ENCODE assay signal across 1 cellular context in genomic region chr1:6613361-6614018, GRCh38.
TF ChIP-seq lines count a peak whose summit lies in the region.

PHF13 (plus strand) TSS chr1:6613731; CDS start chr1:6614067, 336 bp downstream.

TF ChIP-seq in K562, 482 proteins besides CTCF, POLR2A, EP300 and RAD21 (continued from another document and continues in another):
- TF ChIP-seq, protein P1, sequence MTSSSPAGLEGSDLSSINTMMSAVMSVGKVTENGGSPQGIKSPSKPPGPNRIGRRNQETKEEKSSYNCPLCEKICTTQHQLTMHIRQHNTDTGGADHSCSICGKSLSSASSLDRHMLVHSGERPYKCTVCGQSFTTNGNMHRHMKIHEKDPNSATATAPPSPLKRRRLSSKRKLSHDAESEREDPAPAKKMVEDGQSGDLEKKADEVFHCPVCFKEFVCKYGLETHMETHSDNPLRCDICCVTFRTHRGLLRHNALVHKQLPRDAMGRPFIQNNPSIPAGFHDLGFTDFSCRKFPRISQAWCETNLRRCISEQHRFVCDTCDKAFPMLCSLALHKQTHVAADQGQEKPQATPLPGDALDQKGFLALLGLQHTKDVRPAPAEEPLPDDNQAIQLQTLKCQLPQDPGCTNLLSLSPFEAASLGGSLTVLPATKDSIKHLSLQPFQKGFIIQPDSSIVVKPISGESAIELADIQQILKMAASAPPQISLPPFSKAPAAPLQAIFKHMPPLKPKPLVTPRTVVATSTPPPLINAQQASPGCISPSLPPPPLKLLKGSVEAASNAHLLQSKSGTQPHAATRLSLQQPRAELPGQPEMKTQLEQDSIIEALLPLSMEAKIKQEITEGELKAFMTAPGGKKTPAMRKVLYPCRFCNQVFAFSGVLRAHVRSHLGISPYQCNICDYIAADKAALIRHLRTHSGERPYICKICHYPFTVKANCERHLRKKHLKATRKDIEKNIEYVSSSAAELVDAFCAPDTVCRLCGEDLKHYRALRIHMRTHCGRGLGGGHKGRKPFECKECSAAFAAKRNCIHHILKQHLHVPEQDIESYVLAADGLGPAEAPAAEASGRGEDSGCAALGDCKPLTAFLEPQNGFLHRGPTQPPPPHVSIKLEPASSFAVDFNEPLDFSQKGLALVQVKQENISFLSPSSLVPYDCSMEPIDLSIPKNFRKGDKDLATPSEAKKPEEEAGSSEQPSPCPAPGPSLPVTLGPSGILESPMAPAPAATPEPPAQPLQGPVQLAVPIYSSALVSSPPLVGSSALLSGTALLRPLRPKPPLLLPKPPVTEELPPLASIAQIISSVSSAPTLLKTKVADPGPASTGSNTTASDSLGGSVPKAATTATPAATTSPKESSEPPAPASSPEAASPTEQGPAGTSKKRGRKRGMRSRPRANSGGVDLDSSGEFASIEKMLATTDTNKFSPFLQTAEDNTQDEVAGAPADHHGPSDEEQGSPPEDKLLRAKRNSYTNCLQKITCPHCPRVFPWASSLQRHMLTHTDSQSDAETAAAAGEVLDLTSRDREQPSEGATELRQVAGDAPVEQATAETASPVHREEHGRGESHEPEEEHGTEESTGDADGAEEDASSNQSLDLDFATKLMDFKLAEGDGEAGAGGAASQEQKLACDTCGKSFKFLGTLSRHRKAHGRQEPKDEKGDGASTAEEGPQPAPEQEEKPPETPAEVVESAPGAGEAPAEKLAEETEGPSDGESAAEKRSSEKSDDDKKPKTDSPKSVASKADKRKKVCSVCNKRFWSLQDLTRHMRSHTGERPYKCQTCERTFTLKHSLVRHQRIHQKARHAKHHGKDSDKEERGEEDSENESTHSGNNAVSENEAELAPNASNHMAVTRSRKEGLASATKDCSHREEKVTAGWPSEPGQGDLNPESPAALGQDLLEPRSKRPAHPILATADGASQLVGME (CRISPR knock-in tag; IDR thresholded peaks at IDR 0.05) = peak; percentile 35; the same call in 1 of the 2 replicates
- no peak for TF ChIP-seq FOXK2 (conservative IDR thresholded peaks at IDR 0.05 in 1 of 2, IDR thresholded peaks at IDR 0.05 in 1 of 2; ENCODE audit: low read depth in 2 of 2)
- no peak for TF ChIP-seq THAP12 (CRISPR knock-in tag; IDR thresholded peaks at IDR 0.05)
- TF ChIP-seq YY1 (IDR thresholded peaks at IDR 0.05; ENCODE audit: borderline replicate concordance in 1 of 3, control insufficient read depth in 1 of 3, extremely low read depth in 1 of 3, insufficient read depth in 3 of 3, insufficient read length in 1 of 3, insufficient replicate concordance in 2 of 3, low read depth in 1 of 3, low read length in 2 of 3) = peak in 1 of 3 experiments; percentile 26
- TF ChIP-seq NEUROD1 (IDR thresholded peaks at IDR 0.05; ENCODE audit: borderline replicate concordance, low read depth, low read length, partially characterized antibody) = peak; percentile 45
- no peak; the same call in 1 of the 2 replicates for TF ChIP-seq CBX1 (IDR thresholded peaks at IDR 0.05; ENCODE audit: low read depth)
- TF ChIP-seq PTTG1 (tag; IDR thresholded peaks at IDR 0.05; ENCODE audit: low read depth) = no peak
- peak; percentile 87 for TF ChIP-seq GMEB1 (CRISPR knock-in tag; IDR thresholded peaks at IDR 0.05)
- peak; percentile 93 for TF ChIP-seq FIP1L1 (IDR thresholded peaks at IDR 0.05; ENCODE audit: low read depth, low read length, poor library complexity, severe bottlenecking)
- TF ChIP-seq SFPQ (IDR thresholded peaks at IDR 0.05; ENCODE audit: low read depth, low read length) = no peak
- no peak for TF ChIP-seq WHSC1 (IDR thresholded peaks at IDR 0.05; ENCODE audit: low read length)
- TF ChIP-seq SRSF7 (optimal IDR thresholded peaks at IDR 0.05; ENCODE audit: low read depth, low read length) = no peak
- TF ChIP-seq ZNF280A (IDR thresholded peaks at IDR 0.05; ENCODE audit: low read depth, partially characterized antibody) = no peak
- peak; percentile 38 to 84; a peak in 2 of 4 replicates for TF ChIP-seq TBL1XR1 (IDR thresholded peaks at IDR 0.05; ENCODE audit: low read length in 2 of 2)
- TF ChIP-seq CBX3 (IDR thresholded peaks at IDR 0.05; ENCODE audit: borderline replicate concordance in 1 of 2, low read length in 2 of 2) = no peak
- TF ChIP-seq ZNF224 (CRISPR knock-in tag; IDR thresholded peaks at IDR 0.05) = no peak
- peak; percentile 38; the same call in 1 of the 2 replicates for TF ChIP-seq MXI1 (IDR thresholded peaks at IDR 0.05; ENCODE audit: low read depth, low read length)
- TF ChIP-seq KDM2B (CRISPR knock-in tag; IDR thresholded peaks at IDR 0.05) = 0 out of 2 replicates have a peak, but pooled peaks have one; percentile 49
- TF ChIP-seq DMBX1 (CRISPR knock-in tag; IDR thresholded peaks at IDR 0.05; ENCODE audit: borderline replicate concordance) = peak; percentile 69; the same call in 1 of the 2 replicates
- TF ChIP-seq MAFK (IDR thresholded peaks at IDR 0.05; ENCODE audit: low read length) = peak; percentile 12; the same call in 1 of the 2 replicates
- TF ChIP-seq SPI1 (IDR thresholded peaks at IDR 0.05; ENCODE audit: borderline replicate concordance, low read depth, low read length) = no peak
- no peak for TF ChIP-seq ZNF133 (CRISPR knock-in tag; IDR thresholded peaks at IDR 0.05)
- TF ChIP-seq PCBP2 (IDR thresholded peaks at IDR 0.05; ENCODE audit: low read depth, low read length, poor library complexity, severe bottlenecking) = no peak
- TF ChIP-seq, protein P2, sequence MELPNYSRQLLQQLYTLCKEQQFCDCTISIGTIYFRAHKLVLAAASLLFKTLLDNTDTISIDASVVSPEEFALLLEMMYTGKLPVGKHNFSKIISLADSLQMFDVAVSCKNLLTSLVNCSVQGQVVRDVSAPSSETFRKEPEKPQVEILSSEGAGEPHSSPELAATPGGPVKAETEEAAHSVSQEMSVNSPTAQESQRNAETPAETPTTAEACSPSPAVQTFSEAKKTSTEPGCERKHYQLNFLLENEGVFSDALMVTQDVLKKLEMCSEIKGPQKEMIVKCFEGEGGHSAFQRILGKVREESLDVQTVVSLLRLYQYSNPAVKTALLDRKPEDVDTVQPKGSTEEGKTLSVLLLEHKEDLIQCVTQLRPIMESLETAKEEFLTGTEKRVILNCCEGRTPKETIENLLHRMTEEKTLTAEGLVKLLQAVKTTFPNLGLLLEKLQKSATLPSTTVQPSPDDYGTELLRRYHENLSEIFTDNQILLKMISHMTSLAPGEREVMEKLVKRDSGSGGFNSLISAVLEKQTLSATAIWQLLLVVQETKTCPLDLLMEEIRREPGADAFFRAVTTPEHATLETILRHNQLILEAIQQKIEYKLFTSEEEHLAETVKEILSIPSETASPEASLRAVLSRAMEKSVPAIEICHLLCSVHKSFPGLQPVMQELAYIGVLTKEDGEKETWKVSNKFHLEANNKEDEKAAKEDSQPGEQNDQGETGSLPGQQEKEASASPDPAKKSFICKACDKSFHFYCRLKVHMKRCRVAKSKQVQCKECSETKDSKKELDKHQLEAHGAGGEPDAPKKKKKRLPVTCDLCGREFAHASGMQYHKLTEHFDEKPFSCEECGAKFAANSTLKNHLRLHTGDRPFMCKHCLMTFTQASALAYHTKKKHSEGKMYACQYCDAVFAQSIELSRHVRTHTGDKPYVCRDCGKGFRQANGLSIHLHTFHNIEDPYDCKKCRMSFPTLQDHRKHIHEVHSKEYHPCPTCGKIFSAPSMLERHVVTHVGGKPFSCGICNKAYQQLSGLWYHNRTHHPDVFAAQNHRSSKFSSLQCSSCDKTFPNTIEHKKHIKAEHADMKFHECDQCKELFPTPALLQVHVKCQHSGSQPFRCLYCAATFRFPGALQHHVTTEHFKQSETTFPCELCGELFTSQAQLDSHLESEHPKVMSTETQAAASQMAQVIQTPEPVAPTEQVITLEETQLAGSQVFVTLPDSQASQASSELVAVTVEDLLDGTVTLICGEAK (IDR thresholded peaks at IDR 0.05) = 0 out of 2 replicates have a peak, but pooled peaks have one; percentile 28
- TF ChIP-seq, protein P2 (CRISPR knock-in tag; IDR thresholded peaks at IDR 0.05) = no peak
- peak; percentile 98 for TF ChIP-seq EGR1 (conservative IDR thresholded peaks at IDR 0.05)
- TF ChIP-seq TEAD1 (CRISPR knock-in tag; IDR thresholded peaks at IDR 0.05) = peak in 1 of 2 experiments; percentile 62; a peak in 1 of 4 replicates
- peak; percentile 93 to 95 for TF ChIP-seq SIX5 (IDR thresholded peaks at IDR 0.05; ENCODE audit: borderline replicate concordance in 1 of 2, insufficient read depth in 1 of 2, low read depth in 1 of 2, low read length in 2 of 2)
- 0 out of 2 replicates have a peak, but pooled peaks have one; percentile 21 for TF ChIP-seq GATAD2A (IDR thresholded peaks at IDR 0.05)
- TF ChIP-seq MIER1 (IDR thresholded peaks at IDR 0.05; ENCODE audit: low read depth) = no peak
- TF ChIP-seq ZNF197 (CRISPR knock-in tag; IDR thresholded peaks at IDR 0.05; ENCODE audit: low read depth) = peak; percentile 91
- peak; percentile 94 for TF ChIP-seq E2F3 (CRISPR knock-in tag; IDR thresholded peaks at IDR 0.05)
